19 cellular contexts compared by ENCODE assay signal in the genomic region with DNA sequence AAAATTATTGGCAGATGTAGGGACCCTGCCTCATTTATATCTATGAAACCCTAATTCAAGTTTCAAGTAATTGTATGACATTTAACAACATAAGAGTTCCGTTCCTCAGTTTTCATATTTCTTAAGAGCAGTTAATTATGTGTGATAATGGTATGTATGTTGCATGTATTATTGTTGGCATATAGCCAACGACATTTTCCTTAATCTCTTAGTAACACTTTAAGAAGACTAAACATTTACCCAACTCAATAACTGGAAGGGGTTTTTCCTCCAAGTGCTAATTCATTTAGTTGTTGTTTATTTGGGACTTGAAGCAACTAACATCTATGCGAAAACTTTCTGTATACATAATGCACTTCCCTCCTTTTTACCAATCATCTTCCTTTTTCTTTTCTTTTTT. TPM values are rescaled to one million over a fixed set of nuclear protein-coding genes. Genes with fewer than 3 reads are reported as not detected.
DNase-seq lines count a peak whose midpoint lies in the region; ATAC-seq and TF ChIP-seq lines count a peak whose summit lies in the region.
"Had no signal": no experiment of that assay in that cellular context is flagged by ENCODE, and none has a peak within 500 bp of the region (broad histone marks: within the 10 kb centered on the region; RNA-seq: fewer than 3 reads in every experiment).

No MANE protein-coding gene starts in this region.

- H3K4me1 ChIP-seq in mucosa of descending colon (ENCODE audit: low read depth), result no peaks in the 10 kb centered on the region
- H3K4me1 ChIP-seq: psoas muscle had no signal

- H3K36me3 Mint-ChIP-seq in Calu3 (ENCODE audit: insufficient read depth, unreplicated experiment), result peaks cover 42% of the 10 kb centered on the region
- H3K36me3 Mint-ChIP-seq in IgD-negative memory B cell, result peaks cover 13% of the 10 kb centered on the region
- H3K36me3 Mint-ChIP-seq in nephron (ENCODE audit: low read depth), result no peaks in the 10 kb centered on the region
- H3K36me3 Mint-ChIP-seq: CD14-positive monocyte had no signal

- DNase-seq in Calu3 (no peak), cardiac fibroblast (ENCODE audit: low read depth in 2 of 2) (peak; percentile 21 to 24), mucosa of descending colon (no peak)
- DNase-seq in stimulated activated CD4-positive, alpha-beta T cell treated with anti-CD3 and anti-CD28 coated beads, Interleukin-12 subunit alpha, Interleukin-12 subunit beta, amount 100 ng/mL, for 4 hours, result no peak
- DNase-seq: activated CD4-positive, alpha-beta T cell treated with anti-CD3 and anti-CD28 coated beads for 48 hours; activated naive CD8-positive, alpha-beta T cell treated with anti-CD3 and anti-CD28 coated beads, Interleukin-2, amount 50 U/mL, for 24 hours; MM.1S; NCI-H2227 treated with DMSO at 0.1 percent for 48 hours; psoas muscle; stimulated activated CD4-positive, alpha-beta T cell treated with anti-CD3 and anti-CD28 coated beads, Interleukin-4, amount 100 ng/mL, for 4 hours; stomach; transverse colon had no signal

- H3K27me3 Mint-ChIP-seq in Calu3 (ENCODE audit: unreplicated experiment) (no peaks in the 10 kb centered on the region), IgD-negative memory B cell (no peaks in the 10 kb centered on the region), nephron (ENCODE audit: low read depth) (no peaks in the 10 kb centered on the region)

- no TSS peak for BruUV-seq in Calu3 (replicated peaks; lab: Mats Ljungman, UMichigan)

- ATAC-seq in mucosa of descending colon (no peak), HG02973 (IDR thresholded peaks at IDR 0.05; ENCODE audit: unreplicated experiment) (no peak), GM19455 (IDR thresholded peaks at IDR 0.05; ENCODE audit: unreplicated experiment) (no peak)
- ATAC-seq: activated naive CD8-positive, alpha-beta T cell treated with anti-CD3 and anti-CD28 coated beads, Interleukin-2, amount 50 U/mL, for 24 hours; HCT116; psoas muscle had no signal

- H3K4me1 Mint-ChIP-seq in Calu3 (ENCODE audit: low read depth, unreplicated experiment) (peaks cover 26% of the 10 kb centered on the region), IgD-negative memory B cell (peaks cover 21 to 33% (median 30%) of the 10 kb centered on the region in 3 donors), nephron (peaks cover 32% of the 10 kb centered on the region)

- H3K9me3 ChIP-seq in mucosa of descending colon, result no peaks in the 10 kb centered on the region
- H3K9me3 ChIP-seq: esophagus muscularis mucosa, psoas muscle, stomach, transverse colon had no signal

- no peak for TF ChIP-seq CTCF in Calu3 (IDR thresholded peaks at IDR 0.05; ENCODE audit: unreplicated experiment)
- no peak for TF ChIP-seq CTCF in cardiac fibroblast (IDR thresholded peaks at IDR 0.05; ENCODE audit: low read depth, low read length)
- no peak for TF ChIP-seq CTCF in nephron (IDR thresholded peaks at IDR 0.05; ENCODE audit: unreplicated experiment in 3 of 3)
- no peak for TF ChIP-seq CTCF in mucosa of descending colon (IDR thresholded peaks at IDR 0.05)

- H3K4me3 Mint-ChIP-seq in Calu3 (ENCODE audit: low read depth, unreplicated experiment) (peak overlapping the region; percentile 84), IgD-negative memory B cell (peak overlapping the region in 2 of 4 donors; percentile 91 to 98), nephron (peak overlapping the region; percentile 81 to 91 (median 87))

- intact Hi-C loops in Calu3 (cut with micrococcal nuclease; ENCODE audit: unreplicated experiment) (loop anchor here (1.0 to 5.0 kb wide), 3 partner anchors 66 to 181 kb away; no protein-coding TSS in a partner anchor), mucosa of descending colon (cut with DNase I, micrococcal nuclease) (no loop called here)

- CTCF ChIA-PET in Calu3 (lab: Charles Lee), result no interaction called here

- H3K4me3 ChIP-seq in cardiac fibroblast (replicated peaks in 1 of 2; ENCODE audit: low read depth in 2 of 2, low read length in 2 of 2) (no peak overlapping the region), mucosa of descending colon (no peak overlapping the region)
- H3K4me3 ChIP-seq: esophagus muscularis mucosa, psoas muscle, transverse colon had no signal

- H3K27ac Mint-ChIP-seq in Calu3 (ENCODE audit: unreplicated experiment), result peak overlapping the region; percentile 88
- peak overlapping the region in 2 of 3 donors; percentile 97 for H3K27ac Mint-ChIP-seq in IgD-negative memory B cell
- H3K27ac Mint-ChIP-seq in nephron, result peak overlapping the region in 1 of 3 experiments; percentile 89
- H3K27ac Mint-ChIP-seq: activated naive CD8-positive, alpha-beta T cell treated with anti-CD3 and anti-CD28 coated beads, Interleukin-2, amount 50 U/mL, for 24 hours; CD14-positive monocyte had no signal

- H3K9me3 Mint-ChIP-seq in Calu3 (ENCODE audit: low read depth, unreplicated experiment) (no peaks in the 10 kb centered on the region), IgD-negative memory B cell (no peaks in the 10 kb centered on the region), nephron (no peaks in the 10 kb centered on the region)
- H3K9me3 Mint-ChIP-seq: activated naive CD8-positive, alpha-beta T cell treated with anti-CD3 and anti-CD28 coated beads, Interleukin-2, amount 50 U/mL, for 24 hours had no signal

- H3K36me3 ChIP-seq in mucosa of descending colon (ENCODE audit: low read depth), result peaks cover 4% of the 10 kb centered on the region
- H3K36me3 ChIP-seq: esophagus muscularis mucosa, stomach, transverse colon had no signal

RNA-seq across cellular contexts. Expression of a gene that starts 1.5 kb away (rescaled TPM):
- total RNA-seq in Calu3 (2022) (47.6 and 50.8 TPM in 2 replicates), mucosa of descending colon (10 to 100 TPM; 25.9 to 49.9 (median 36.4) TPM)
- 257 TPM for polyA plus RNA-seq in IgD-negative memory B cell

Comparison
In these comparisons a context has a peak if more than half of its experiments do, and no peak if none do; other contexts are left out.
1. DNase-seq: peak in cardiac fibroblast (2 of 2); none in Calu3 (single experiment), mucosa of descending colon (0 of 3) and stimulated activated CD4-positive, alpha-beta T cell treated with anti-CD3 and anti-CD28 coated beads, Interleukin-12 subunit alpha, Interleukin-12 subunit beta, amount 100 ng/mL, for 4 hours (single experiment).